Comparison of ENCODE assay signal across 1 cellular context in genomic region chr6:157858664-157859063, GRCh38.
A peak's percentile ranks its signal among the peaks of the same experiment; 100 is the strongest.
TF ChIP-seq lines count a peak whose summit lies in the region.

No MANE protein-coding gene starts in this region.

TF ChIP-seq in K562, 482 proteins besides CTCF, POLR2A, EP300 and RAD21:
- peak; percentile 68; the same call in 1 of the 2 replicates for TF ChIP-seq CHD2 (IDR thresholded peaks at IDR 0.05; ENCODE audit: low read depth, low read length)
- 0 out of 2 replicates have a peak, but pooled peaks have one; percentile 13 for TF ChIP-seq TCF3 (CRISPR knock-in tag; IDR thresholded peaks at IDR 0.05)
- peak; percentile 21; the same call in 1 of the 2 replicates for TF ChIP-seq EHMT2 (IDR thresholded peaks at IDR 0.05)
TF ChIP-seq in K562: peak in this region for 3; not testable (repeated sequence) for 479.
